20 cellular contexts compared by ENCODE assay signal in genomic region chr2:110871637-110872036, GRCh38.
A peak's percentile ranks its signal among the peaks of the same experiment; 100 is the strongest.
DNase-seq lines count a peak whose midpoint lies in the region; ATAC-seq lines count a peak whose summit lies in the region.
"Had no signal": no experiment of that assay in that cellular context is flagged by ENCODE, and none has a peak within 500 bp of the region (broad histone marks: within the 10 kb centered on the region; RNA-seq: fewer than 3 reads in every experiment).

No MANE protein-coding gene starts in this region.

- no peak overlapping the region for H3K4me3 Mint-ChIP-seq in activated naive CD8-positive, alpha-beta T cell treated with anti-CD3 and anti-CD28 coated beads for 36 hours
- H3K4me3 Mint-ChIP-seq in activated naive CD8-positive, alpha-beta T cell treated with anti-CD3 and anti-CD28 coated beads, Interleukin-2, amount 50 U/mL, for 24 hours = no peak overlapping the region
- no peak overlapping the region for H3K4me3 Mint-ChIP-seq in stimulated activated memory B cell treated with anti-CD40 and anti-IgM and Interleukin-4, amounts not matched to agents 10 μg/mL and 1 μg/mL and 100 μg/mL, for 72 hours
- H3K4me3 Mint-ChIP-seq: CD8-positive, alpha-beta memory T cell; IgD-negative memory B cell; mesothelial cell of epicardium; nephron had no signal

- no peaks in the 10 kb centered on the region for H3K9me3 Mint-ChIP-seq in activated naive CD8-positive, alpha-beta T cell treated with anti-CD3 and anti-CD28 coated beads for 36 hours
- no peaks in the 10 kb centered on the region for H3K9me3 Mint-ChIP-seq in activated naive CD8-positive, alpha-beta T cell treated with anti-CD3 and anti-CD28 coated beads, Interleukin-2, amount 50 U/mL, for 24 hours
- no peaks in the 10 kb centered on the region for H3K9me3 Mint-ChIP-seq in stimulated activated memory B cell treated with anti-CD40 and anti-IgM and Interleukin-4, amounts not matched to agents 10 μg/mL and 1 μg/mL and 100 μg/mL, for 72 hours
- H3K9me3 Mint-ChIP-seq: CD8-positive, alpha-beta memory T cell; mesothelial cell of epicardium; nephron had no signal

- no peak overlapping the region for H3K27ac Mint-ChIP-seq in activated naive CD8-positive, alpha-beta T cell treated with anti-CD3 and anti-CD28 coated beads for 36 hours
- H3K27ac Mint-ChIP-seq in activated naive CD8-positive, alpha-beta T cell treated with anti-CD3 and anti-CD28 coated beads, Interleukin-2, amount 50 U/mL, for 24 hours = no peak overlapping the region
- peak overlapping the region; percentile 13 for H3K27ac Mint-ChIP-seq in stimulated activated memory B cell treated with anti-CD40 and anti-IgM and Interleukin-4, amounts not matched to agents 10 μg/mL and 1 μg/mL and 100 μg/mL, for 72 hours
- H3K27ac Mint-ChIP-seq: CD8-positive, alpha-beta memory T cell; mesothelial cell of epicardium; nephron had no signal

- no peak for ATAC-seq in activated naive CD8-positive, alpha-beta T cell treated with anti-CD3 and anti-CD28 coated beads, Interleukin-2, amount 50 U/mL, for 24 hours
- ATAC-seq in GM21529 (IDR thresholded peaks at IDR 0.05; ENCODE audit: unreplicated experiment) (peak; percentile 43), HG03442 (IDR thresholded peaks at IDR 0.05; ENCODE audit: unreplicated experiment) (peak; percentile 21), HG03135 (IDR thresholded peaks at IDR 0.05; ENCODE audit: unreplicated experiment) (no peak)
- peak; percentile 16 for ATAC-seq in stimulated activated memory B cell treated with anti-CD40 and anti-IgM and Interleukin-4, amounts not matched to agents 10 μg/mL and 1 μg/mL and 100 μg/mL, for 72 hours
- ATAC-seq: body of pancreas, left lobe of liver, sciatic nerve had no signal

- peaks cover 46% of the 10 kb centered on the region for H3K4me1 Mint-ChIP-seq in activated naive CD8-positive, alpha-beta T cell treated with anti-CD3 and anti-CD28 coated beads for 36 hours
- peaks cover 43% of the 10 kb centered on the region for H3K4me1 Mint-ChIP-seq in activated naive CD8-positive, alpha-beta T cell treated with anti-CD3 and anti-CD28 coated beads, Interleukin-2, amount 50 U/mL, for 24 hours
- H3K4me1 Mint-ChIP-seq in stimulated activated memory B cell treated with anti-CD40 and anti-IgM and Interleukin-4, amounts not matched to agents 10 μg/mL and 1 μg/mL and 100 μg/mL, for 72 hours = peaks cover 45% of the 10 kb centered on the region

- H3K27me3 Mint-ChIP-seq in activated naive CD8-positive, alpha-beta T cell treated with anti-CD3 and anti-CD28 coated beads for 36 hours = peaks cover 21% of the 10 kb centered on the region
- H3K27me3 Mint-ChIP-seq in activated naive CD8-positive, alpha-beta T cell treated with anti-CD3 and anti-CD28 coated beads, Interleukin-2, amount 50 U/mL, for 24 hours = peaks cover 38% of the 10 kb centered on the region
- peaks cover 29% of the 10 kb centered on the region for H3K27me3 Mint-ChIP-seq in stimulated activated memory B cell treated with anti-CD40 and anti-IgM and Interleukin-4, amounts not matched to agents 10 μg/mL and 1 μg/mL and 100 μg/mL, for 72 hours

- DNase-seq in activated naive CD8-positive, alpha-beta T cell treated with anti-CD3 and anti-CD28 coated beads for 36 hours = peak; percentile 29
- no peak for DNase-seq in activated naive CD8-positive, alpha-beta T cell treated with anti-CD3 and anti-CD28 coated beads, Interleukin-2, amount 50 U/mL, for 24 hours
- no peak for DNase-seq in NCI-H510A (lab: John Stamatoyannopoulos, UW)
- DNase-seq: body of pancreas; CD8-positive, alpha-beta memory T cell; DMS153; GM23248; NCI-H1436; NCI-H2107; NCI-H524; uterus had no signal

- H3K36me3 Mint-ChIP-seq in activated naive CD8-positive, alpha-beta T cell treated with anti-CD3 and anti-CD28 coated beads for 36 hours = no peaks in the 10 kb centered on the region
- H3K36me3 Mint-ChIP-seq in activated naive CD8-positive, alpha-beta T cell treated with anti-CD3 and anti-CD28 coated beads, Interleukin-2, amount 50 U/mL, for 24 hours (ENCODE audit: low read depth) = no peaks in the 10 kb centered on the region
- H3K36me3 Mint-ChIP-seq in stimulated activated memory B cell treated with anti-CD40 and anti-IgM and Interleukin-4, amounts not matched to agents 10 μg/mL and 1 μg/mL and 100 μg/mL, for 72 hours = no peaks in the 10 kb centered on the region
- H3K36me3 Mint-ChIP-seq: CD8-positive, alpha-beta memory T cell; IgD-negative memory B cell; mesothelial cell of epicardium had no signal

Comparison
In these comparisons a context has a peak if more than half of its experiments do, and no peak if none do; other contexts are left out.
1. ATAC-seq: peak in GM21529 (single experiment), HG03442 (single experiment) and stimulated activated memory B cell treated with anti-CD40 and anti-IgM and Interleukin-4, amounts not matched to agents 10 μg/mL and 1 μg/mL and 100 μg/mL, for 72 hours (single experiment); none in activated naive CD8-positive, alpha-beta T cell treated with anti-CD3 and anti-CD28 coated beads, Interleukin-2, amount 50 U/mL, for 24 hours (single experiment) and HG03135 (single experiment).